ENCODE assay signal across 23 cellular contexts in the genomic region with DNA sequence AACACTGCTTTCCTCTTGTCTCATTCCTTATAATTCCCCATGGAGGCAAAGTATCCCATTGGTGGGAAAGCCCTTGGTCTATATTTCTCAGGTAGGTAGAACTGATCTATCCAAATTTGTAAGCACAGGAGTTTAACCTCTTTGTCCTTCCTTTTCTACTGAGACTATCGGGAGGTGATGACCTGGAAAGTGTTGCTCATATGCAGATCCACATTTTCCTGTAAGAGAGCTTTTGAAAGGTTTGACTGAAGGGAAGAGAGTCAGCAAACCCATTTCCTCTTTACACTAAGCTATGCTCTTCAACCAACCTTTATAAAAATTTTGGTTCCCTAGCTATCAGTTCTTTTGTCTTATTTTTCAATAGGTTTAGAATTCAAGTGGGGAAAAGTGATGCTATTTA.
DNase-seq lines count a peak whose midpoint lies in the region; ATAC-seq and TF ChIP-seq lines count a peak whose summit lies in the region.
"Had no signal": no experiment of that assay in that cellular context is flagged by ENCODE, and none has a peak within 500 bp of the region (broad histone marks: within the 10 kb centered on the region; RNA-seq: fewer than 3 reads in every experiment).

No MANE protein-coding gene starts in this region.

- peak overlapping the region; percentile 6 for H3K27ac Mint-ChIP-seq in activated naive CD4-positive, alpha-beta T cell treated with anti-CD3 and anti-CD28 coated beads for 36 hours
- H3K27ac Mint-ChIP-seq in activated naive CD4-positive, alpha-beta T cell treated with anti-CD3 and anti-CD28 coated beads, Interleukin-2, amount 10 ng/mL, durations not matched to agents 7 days and 5 days = no peak overlapping the region
- H3K27ac Mint-ChIP-seq: CD4-positive, CD25-positive, alpha-beta regulatory T cell had no signal

- H2AFZ ChIP-seq in HCT116 (ENCODE audit: low read depth, low read length, poor library complexity, severe bottlenecking) (no peak overlapping the region), osteoblast (ENCODE audit: low read length) (no peak overlapping the region)
- H2AFZ ChIP-seq: PC-9 had no signal

- no peaks in the 10 kb centered on the region for H3K9me2 ChIP-seq in HCT116 (ENCODE audit: insufficient read depth)

- H3K36me3 ChIP-seq in HCT116 (ENCODE audit: control insufficient read depth in 1 of 2, insufficient read depth in 2 of 2, low read length in 2 of 2) = peaks cover 0 to 3% of the 10 kb centered on the region in 2 experiments; a peak in 1 of 4 replicates
- H3K36me3 ChIP-seq in osteoblast (ENCODE audit: insufficient read depth, low read length) = no peaks in the 10 kb centered on the region
- H3K36me3 ChIP-seq: BLaER1, MG63, SJCRH30 had no signal

- no peak for TF ChIP-seq CTCF in HCT116 (IDR thresholded peaks at IDR 0.05 in 2 of 3, conservative IDR thresholded peaks at IDR 0.05 in 1 of 3; ENCODE audit: borderline replicate concordance in 1 of 3, insufficient read depth in 1 of 3, low read depth in 2 of 3, low read length in 2 of 3)
- TF ChIP-seq CTCF in choroid plexus epithelial cell (conservative IDR thresholded peaks at IDR 0.05; ENCODE audit: low read depth, low read length) = no peak
- TF ChIP-seq CTCF in osteoblast (IDR thresholded peaks at IDR 0.05; ENCODE audit: extremely low read depth, low read depth, low read length) = no peak

- H3K4me3 Mint-ChIP-seq in activated naive CD4-positive, alpha-beta T cell treated with anti-CD3 and anti-CD28 coated beads for 36 hours = no peak overlapping the region
- H3K4me3 Mint-ChIP-seq in activated naive CD4-positive, alpha-beta T cell treated with anti-CD3 and anti-CD28 coated beads, Interleukin-2, amount 10 ng/mL, durations not matched to agents 7 days and 5 days = no peak overlapping the region
- H3K4me3 Mint-ChIP-seq: CD4-positive, CD25-positive, alpha-beta regulatory T cell had no signal

- peaks cover 49 to 69% of the 10 kb centered on the region in 2 experiments for H3K4me1 ChIP-seq in HCT116 (ENCODE audit: control insufficient read depth in 1 of 2, insufficient read depth in 2 of 2, low read length in 2 of 2)
- H3K4me1 ChIP-seq in osteoblast (ENCODE audit: insufficient read depth, low read length) = peaks cover 45% of the 10 kb centered on the region

- no peak for TF ChIP-seq POLR2A in HCT116 (IDR thresholded peaks at IDR 0.05; ENCODE audit: borderline replicate concordance, extremely low read depth, insufficient read depth, insufficient read length)

- H3K4me2 ChIP-seq in HCT116 (ENCODE audit: low read length) (no peak overlapping the region), osteoblast (ENCODE audit: insufficient read depth, low read length) (no peak overlapping the region)
- H3K4me2 ChIP-seq: BLaER1, PC-9 had no signal

- CTCF ChIA-PET in activated naive CD4-positive, alpha-beta T cell treated with anti-CD3 and anti-CD28 coated beads for 36 hours (lab: Charles Lee) = interaction anchor here (0.7 kb wide), 1 partner anchor 14 kb away, joined by 3 read pairs; no protein-coding TSS in a partner anchor
- CTCF ChIA-PET in activated naive CD4-positive, alpha-beta T cell treated with anti-CD3 and anti-CD28 coated beads, Interleukin-2, amount 10 ng/mL, durations not matched to agents 7 days and 5 days (lab: Charles Lee) = no interaction called here
- CTCF ChIA-PET in HCT116 (lab: Charles Lee) = no interaction called here

- ATAC-seq in HCT116 (no peak), HG02610 (IDR thresholded peaks at IDR 0.05; ENCODE audit: unreplicated experiment) (no peak)
- ATAC-seq: Right ventricle myocardium inferior had no signal

- BruUV-seq in HCT116 (replicated peaks; lab: Mats Ljungman, UMichigan) = no TSS peak

- H3K9me3 Mint-ChIP-seq in activated naive CD4-positive, alpha-beta T cell treated with anti-CD3 and anti-CD28 coated beads for 36 hours = no peaks in the 10 kb centered on the region
- H3K9me3 Mint-ChIP-seq in activated naive CD4-positive, alpha-beta T cell treated with anti-CD3 and anti-CD28 coated beads, Interleukin-2, amount 10 ng/mL, durations not matched to agents 7 days and 5 days = no peaks in the 10 kb centered on the region
- H3K9me3 Mint-ChIP-seq: CD4-positive, CD25-positive, alpha-beta regulatory T cell had no signal

- H3K36me3 Mint-ChIP-seq in activated naive CD4-positive, alpha-beta T cell treated with anti-CD3 and anti-CD28 coated beads for 36 hours (ENCODE audit: low read depth) = peaks cover 1% of the 10 kb centered on the region
- H3K36me3 Mint-ChIP-seq in activated naive CD4-positive, alpha-beta T cell treated with anti-CD3 and anti-CD28 coated beads, Interleukin-2, amount 10 ng/mL, durations not matched to agents 7 days and 5 days = no peaks in the 10 kb centered on the region

- intact Hi-C loops in activated naive CD4-positive, alpha-beta T cell treated with anti-CD3 and anti-CD28 coated beads for 36 hours (cut with micrococcal nuclease) = loop anchor here (1.0 kb wide), 1 partner anchor 11 kb away; no protein-coding TSS in a partner anchor
- intact Hi-C loops in HCT116 (cut with micrococcal nuclease) = no loop called here

- H3K27me3 ChIP-seq in HCT116 (ENCODE audit: insufficient read depth, low read length) (no peaks in the 10 kb centered on the region), osteoblast (ENCODE audit: insufficient read depth, low read length) (no peaks in the 10 kb centered on the region)
- H3K27me3 ChIP-seq: BLaER1, MG63, SJCRH30 had no signal

- no peak overlapping the region for H3K9ac ChIP-seq in HCT116 (ENCODE audit: low read length)
- H3K9ac ChIP-seq: BLaER1 had no signal

- POLR2A ChIA-PET in HCT116 (lab: Charles Lee) = no interaction called here

- H3K4me1 Mint-ChIP-seq in activated naive CD4-positive, alpha-beta T cell treated with anti-CD3 and anti-CD28 coated beads for 36 hours (ENCODE audit: low read depth) = peaks cover 13% of the 10 kb centered on the region
- H3K4me1 Mint-ChIP-seq in activated naive CD4-positive, alpha-beta T cell treated with anti-CD3 and anti-CD28 coated beads, Interleukin-2, amount 10 ng/mL, durations not matched to agents 7 days and 5 days = peaks cover 5% of the 10 kb centered on the region

- peak overlapping the region; percentile 77; the same call in 1 of the 2 replicates for H3K27ac ChIP-seq in HCT116 (ENCODE audit: low read depth, low read length)
- peak overlapping the region; percentile 89 for H3K27ac ChIP-seq in osteoblast (ENCODE audit: low read depth, low read length)
- H3K27ac ChIP-seq: BLaER1, PC-9, SJCRH30 had no signal

- H4K20me1 ChIP-seq in HCT116 (ENCODE audit: insufficient read depth) (no peaks in the 10 kb centered on the region), osteoblast (ENCODE audit: insufficient read depth, low read length) (no peaks in the 10 kb centered on the region)
- H4K20me1 ChIP-seq: BLaER1 had no signal

- peaks cover 2% of the 10 kb centered on the region for H3K27me3 Mint-ChIP-seq in activated naive CD4-positive, alpha-beta T cell treated with anti-CD3 and anti-CD28 coated beads for 36 hours (ENCODE audit: low read depth)
- H3K27me3 Mint-ChIP-seq in activated naive CD4-positive, alpha-beta T cell treated with anti-CD3 and anti-CD28 coated beads, Interleukin-2, amount 10 ng/mL, durations not matched to agents 7 days and 5 days = peaks cover 20% of the 10 kb centered on the region
- H3K27me3 Mint-ChIP-seq: CD4-positive, CD25-positive, alpha-beta regulatory T cell had no signal

- no peaks in the 10 kb centered on the region for H3K9me3 ChIP-seq in HCT116 (ENCODE audit: control insufficient read depth in 1 of 2, insufficient read depth in 1 of 2, low read depth in 1 of 2, low read length in 2 of 2)
- no peaks in the 10 kb centered on the region for H3K9me3 ChIP-seq in osteoblast (ENCODE audit: low read depth, low read length)
- H3K9me3 ChIP-seq: BLaER1, MG63, SJCRH30 had no signal

- H3K79me2 ChIP-seq in HCT116 (ENCODE audit: insufficient read depth, low read length) = peaks cover 92% of the 10 kb centered on the region
- H3K79me2 ChIP-seq in osteoblast (ENCODE audit: insufficient read depth, low read length) = peaks cover 3% of the 10 kb centered on the region

- no peak for TF ChIP-seq RAD21 in HCT116 (IDR thresholded peaks at IDR 0.05; ENCODE audit: low read depth)

- no peak overlapping the region for H3K4me3 ChIP-seq in HCT116 (replicated peaks in 1 of 2; ENCODE audit: low read depth in 1 of 2, low read length in 2 of 2)
- H3K4me3 ChIP-seq in choroid plexus epithelial cell (ENCODE audit: low read depth, low read length) = no peak overlapping the region
- H3K4me3 ChIP-seq in osteoblast (ENCODE audit: insufficient read depth, low read length) = no peak overlapping the region
- H3K4me3 ChIP-seq: BLaER1, MG63, PC-9, SJCRH30 had no signal

- RAD21 ChIA-PET in HCT116 (lab: Charles Lee; ENCODE audit: low non-redundant PET in 1 of 2, low total read pairs in 2 of 2, uncharacterized antibody in 2 of 2, unreplicated experiment in 2 of 2) = no interaction called here

- peak; percentile 18 for DNase-seq in activated naive CD4-positive, alpha-beta T cell treated with anti-CD3 and anti-CD28 coated beads for 36 hours
- DNase-seq in activated naive CD4-positive, alpha-beta T cell treated with anti-CD3 and anti-CD28 coated beads, Interleukin-2, amount 10 ng/mL, durations not matched to agents 7 days and 5 days = no peak
- DNase-seq in HCT116 (ENCODE audit: low read depth, low spot score) (no peak), choroid plexus epithelial cell (ENCODE audit: low read depth) (peak; percentile 12), osteoblast (ENCODE audit: insufficient read length, low spot score, missing footprints) (no peak), NCI-H526 treated with DMSO at 0.1 percent for 48 hours (lab: John Stamatoyannopoulos, UW) (no peak)
- DNase-seq: CD4-positive, CD25-positive, alpha-beta regulatory T cell; DMS153; DND-41; KBM-7; MG63; NCI-H1105 treated with DMSO at 0.1 percent for 48 hours; NCI-H146; NCI-H2029; NCI-H446; NCI-H524 treated with DMSO at 0.1 percent for 48 hours; NCI-H82; NK-92 treated with Interleukin-12 subunit alpha and Interleukin-12 subunit beta, amount 100 ng/mL, for 24 hours; PC-9; SJCRH30 had no signal

TF ChIP-seq in HCT116, 20 proteins besides CTCF, POLR2A, EP300 and RAD21 (continues in another document):
- no peak for TF ChIP-seq YY1 (IDR thresholded peaks at IDR 0.05; ENCODE audit: extremely low read depth, insufficient replicate concordance, low read depth, low read length)
- no peak for TF ChIP-seq SRF (IDR thresholded peaks at IDR 0.05; ENCODE audit: low read depth)

Comparison
In these comparisons a context has a peak if more than half of its experiments do, and no peak if none do; other contexts are left out.
1. DNase-seq: peak in activated naive CD4-positive, alpha-beta T cell treated with anti-CD3 and anti-CD28 coated beads for 36 hours (single experiment) and choroid plexus epithelial cell (single experiment); none in activated naive CD4-positive, alpha-beta T cell treated with anti-CD3 and anti-CD28 coated beads, Interleukin-2, amount 10 ng/mL, durations not matched to agents 7 days and 5 days (single experiment), HCT116 (single experiment), osteoblast (single experiment) and NCI-H526 treated with DMSO at 0.1 percent for 48 hours (single experiment).